Comparison of ENCODE assay signal across 8 cellular contexts in the genomic region with DNA sequence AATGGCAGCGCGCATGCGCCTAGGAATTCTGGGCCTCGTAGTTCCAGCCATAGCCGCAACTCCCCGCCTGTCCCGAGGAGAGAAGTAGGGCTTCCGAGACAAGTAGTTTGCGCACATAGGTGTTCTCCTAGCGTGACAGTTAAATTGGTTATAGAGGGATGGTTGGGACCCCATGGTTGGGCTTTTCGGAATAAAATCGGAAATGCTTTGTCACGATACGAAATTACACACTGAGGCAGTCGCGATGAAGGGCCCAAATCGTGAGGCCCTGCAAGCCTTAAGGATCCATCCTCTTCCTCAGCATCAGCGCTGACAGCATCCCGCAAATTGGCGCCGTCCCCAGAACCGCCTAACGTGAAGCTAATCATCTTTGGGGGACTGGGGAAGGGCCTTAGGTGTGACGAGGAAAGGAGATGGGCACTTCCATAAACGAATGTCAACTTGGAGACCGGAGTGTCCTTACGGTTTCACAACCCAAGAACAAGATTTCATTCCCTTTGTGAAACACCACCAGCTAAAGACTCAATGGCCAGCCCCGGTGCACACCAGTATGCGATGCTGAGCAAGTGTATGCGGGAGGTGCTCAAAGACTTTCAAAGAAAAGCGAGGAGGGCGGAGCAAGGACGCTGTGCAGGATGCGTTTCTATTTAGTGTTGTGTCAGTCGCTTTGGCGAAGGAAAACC. TPM values are rescaled to one million over a fixed set of nuclear protein-coding genes. Genes with fewer than 3 reads are reported as not detected.
A peak's percentile ranks its signal among the peaks of the same experiment; 100 is the strongest.
DNase-seq lines count a peak whose midpoint lies in the region; ATAC-seq and TF ChIP-seq lines count a peak whose summit lies in the region.

No MANE protein-coding gene starts in this region.

- no peaks in the 10 kb centered on the region for H3K9me3 Mint-ChIP-seq in natural killer cell

- intact Hi-C loops in natural killer cell (cut with micrococcal nuclease), result loop anchor here (5.0 to 10.0 kb wide), 2 partner anchors 186 to 429 kb away; partner anchors contain the start of genes CDAN1 and ZNF106

- H3K36me3 ChIP-seq in esophagus (ENCODE audit: control insufficient read depth in 2 of 2, insufficient read depth in 2 of 2, low read length in 1 of 2), result no peaks in the 10 kb centered on the region
- H3K36me3 ChIP-seq in suprapubic skin, result no peaks in the 10 kb centered on the region

- TF ChIP-seq CTCF in natural killer cell (IDR thresholded peaks at IDR 0.05) (no peak), suprapubic skin (IDR thresholded peaks at IDR 0.05) (no peak)

- H3K27ac ChIP-seq in esophagus (ENCODE audit: low read depth in 2 of 2, low read length in 1 of 2) (peak overlapping the region; percentile 44 to 75), suprapubic skin (no peak overlapping the region)

- no peak for TF ChIP-seq EP300 in suprapubic skin (IDR thresholded peaks at IDR 0.05)

- peak overlapping the region; percentile 89 to 91 for H3K27ac Mint-ChIP-seq in natural killer cell

- TF ChIP-seq POLR2A in suprapubic skin (IDR thresholded peaks at IDR 0.05), result no peak

- peak overlapping the region; percentile 97 for H3K4me3 Mint-ChIP-seq in natural killer cell

- H3K27me3 Mint-ChIP-seq in natural killer cell (ENCODE audit: low read depth in 2 of 2), result peaks cover 0 to 2% of the 10 kb centered on the region in 2 donors

- WGBS in esophagus, 2 donors, result 0 to 2% methylated on average over 36 of the region's 36 CpGs
- WGBS in suprapubic skin, result 2% methylated on average over 31 of the region's 36 CpGs

- H3K4me1 ChIP-seq in esophagus (ENCODE audit: control insufficient read depth in 2 of 2, insufficient read depth in 2 of 2, low read length in 1 of 2) (no peaks in the 10 kb centered on the region), suprapubic skin (peaks cover 21% of the 10 kb centered on the region)

- DNase-seq in EL (peak; percentile 48), activated T-cell treated with anti-CD3 and anti-CD28 coated beads for 1 hour (ENCODE audit: low read depth) (peak; percentile 29), natural killer cell (peak; percentile 24), suprapubic skin (ENCODE audit: low spot score in 2 of 2) (peak in 1 of 2 donors; percentile 69), middle frontal gyrus (ENCODE audit: extremely low spot score, low spot score) (no peak)
- peak; percentile 29 for DNase-seq in Jurkat, Clone E6-1 (ENCODE audit: low read depth, low spot score)

- peak overlapping the region; percentile 78 for H3K4me3 ChIP-seq in Jurkat, Clone E6-1 (ENCODE audit: low read length)
- peak overlapping the region; percentile 88 to 93 for H3K4me3 ChIP-seq in esophagus (ENCODE audit: low read depth in 1 of 2, low read length in 2 of 2)
- peak overlapping the region; percentile 95 for H3K4me3 ChIP-seq in suprapubic skin

- peak in 1 of 3 donors; percentile 28 for ATAC-seq in natural killer cell
- ATAC-seq in HG03025 (IDR thresholded peaks at IDR 0.05; ENCODE audit: low FRiP score, unreplicated experiment), result no peak

- H3K27me3 ChIP-seq in esophagus (ENCODE audit: control insufficient read depth in 1 of 2, insufficient read depth in 2 of 2, low read length in 2 of 2) (no peaks in the 10 kb centered on the region), suprapubic skin (no peaks in the 10 kb centered on the region)

- no peaks in the 10 kb centered on the region for H3K9me3 ChIP-seq in esophagus (ENCODE audit: control insufficient read depth in 2 of 2, insufficient read depth in 1 of 2, low read depth in 1 of 2, low read length in 1 of 2)
- H3K9me3 ChIP-seq in suprapubic skin, result no peaks in the 10 kb centered on the region

- no peaks in the 10 kb centered on the region for H3K36me3 Mint-ChIP-seq in natural killer cell

- peaks cover 24 to 26% of the 10 kb centered on the region in 2 donors for H3K4me1 Mint-ChIP-seq in natural killer cell

RNA-seq across cellular contexts. Expression of gene TTBK2, which starts 0.6 kb away (rescaled TPM):
- 5.7 TPM for polyA plus RNA-seq in Jurkat, Clone E6-1 (2012; ENCODE audit: insufficient read depth, insufficient read length)
- polyA plus RNA-seq in esophagus, result 1 to 10 TPM; 1.2 to 1.5 TPM
- 10 to 100 TPM; 17.5 to 25.9 (median 25.7) TPM for total RNA-seq in natural killer cell
- total RNA-seq in suprapubic skin, result 10 to 100 TPM; 10.5 to 20.6 (median 14.8) TPM
